ENCODE assay signal across 34 cellular contexts in genomic region chr5:175079707-175080106, GRCh38.
"Had no signal": no experiment of that assay in that cellular context is flagged by ENCODE, and none has a peak within 500 bp of the region (broad histone marks: within the 10 kb centered on the region; RNA-seq: fewer than 3 reads in every experiment).

No MANE protein-coding gene starts in this region.

- H3K4me3 ChIP-seq: adrenal gland, ascending aorta, body of pancreas, breast epithelium, cardiac muscle cell had no signal

- H3K4me1 ChIP-seq: adrenal gland, breast epithelium had no signal

- H3K9me3 ChIP-seq: ascending aorta, body of pancreas, breast epithelium had no signal

- ATAC-seq: activated naive CD4-positive, alpha-beta T cell treated with anti-CD3 and anti-CD28 coated beads, Interleukin-2, amount 50 U/mL, for 72 hours; activated naive CD8-positive, alpha-beta T cell treated with anti-CD3 and anti-CD28 coated beads, Interleukin-2, amount 50 U/mL, for 24 hours; activated T-cell treated with anti-CD3 and anti-CD28 coated beads, Interleukin-2, amount 50 U/mL, for 4 hours; activated T-cell treated with anti-CD3 and anti-CD28 coated beads, Interleukin-2, amount 50 U/mL, for 72 hours; activated T-helper 17 cell treated with anti-CD3 and anti-CD28 coated beads, Interleukin-2, amount 50 U/mL, for 72 hours; body of pancreas had no signal

- FAIRE-seq: astrocyte, bronchial epithelial cell had no signal

- H3K36me3 ChIP-seq: adrenal gland, ascending aorta, brain microvascular endothelial cell, breast epithelium, cardiac muscle cell had no signal

- H3K27ac ChIP-seq: adrenal gland, ascending aorta, body of pancreas, brain microvascular endothelial cell, breast epithelium, cardiac muscle cell had no signal

- H3K27me3 ChIP-seq: adrenal gland, ascending aorta, body of pancreas, brain microvascular endothelial cell, breast epithelium, cardiac muscle cell had no signal

- DNase-seq: activated effector memory CD4-positive, alpha-beta T cell treated with anti-CD3 and anti-CD28 coated beads, Interleukin-2, amount 50 U/mL, for 16 hours; activated effector memory CD4-positive, alpha-beta T cell treated with Interleukin-2 at 50 U/mL for 16 hours; activated gamma-delta T cell; activated gamma-delta T cell treated with Interleukin-2 at 50 U/mL for 16 hours; activated naive CD4-positive, alpha-beta T cell; activated naive CD4-positive, alpha-beta T cell treated with anti-CD3 and anti-CD28 coated beads for 36 hours; activated naive CD4-positive, alpha-beta T cell treated with anti-CD3 and anti-CD28 coated beads, Interleukin-2, amount 10 ng/mL, durations not matched to agents 7 days and 5 days; activated naive CD4-positive, alpha-beta T cell treated with anti-CD3 and anti-CD28 coated beads, Interleukin-2, amount 50 U/mL, for 16 hours; activated naive CD4-positive, alpha-beta T cell treated with Interleukin-2 at 50 U/mL for 16 hours; activated naive CD8-positive, alpha-beta T cell treated with anti-CD3 and anti-CD28 coated beads for 36 hours; activated naive CD8-positive, alpha-beta T cell treated with anti-CD3 and anti-CD28 coated beads, Interleukin-2, amount 10 ng/mL, durations not matched to agents 7 days and 5 days; activated naive CD8-positive, alpha-beta T cell treated with anti-CD3 and anti-CD28 coated beads, Interleukin-2, amount 50 U/mL, for 24 hours; activated T-cell treated with anti-CD3 and anti-CD28 coated beads, Interleukin-2, amount 50 U/mL, for 1 hour; activated T-cell treated with anti-CD3 and anti-CD28 coated beads, Interleukin-2, amount 50 U/mL, for 24 hours; activated T-cell treated with anti-CD3 and anti-CD28 coated beads, Interleukin-2, amount 50 U/mL, for 4 hours; activated T-cell treated with anti-CD3 and anti-CD28 coated beads, Interleukin-2, amount 50 U/mL, for 48 hours; activated T-cell treated with anti-CD3 and anti-CD28 coated beads, Interleukin-2, amount 50 U/mL, for 72 hours; amniotic stem cell; amygdala; anterior cingulate cortex; aorta; body of pancreas; brain microvascular endothelial cell; caudate nucleus; central memory CD4-positive, alpha-beta T cell; cerebellar nuclear complex had no signal
